ENCODE assay signal across 7 cellular contexts in the genomic region with DNA sequence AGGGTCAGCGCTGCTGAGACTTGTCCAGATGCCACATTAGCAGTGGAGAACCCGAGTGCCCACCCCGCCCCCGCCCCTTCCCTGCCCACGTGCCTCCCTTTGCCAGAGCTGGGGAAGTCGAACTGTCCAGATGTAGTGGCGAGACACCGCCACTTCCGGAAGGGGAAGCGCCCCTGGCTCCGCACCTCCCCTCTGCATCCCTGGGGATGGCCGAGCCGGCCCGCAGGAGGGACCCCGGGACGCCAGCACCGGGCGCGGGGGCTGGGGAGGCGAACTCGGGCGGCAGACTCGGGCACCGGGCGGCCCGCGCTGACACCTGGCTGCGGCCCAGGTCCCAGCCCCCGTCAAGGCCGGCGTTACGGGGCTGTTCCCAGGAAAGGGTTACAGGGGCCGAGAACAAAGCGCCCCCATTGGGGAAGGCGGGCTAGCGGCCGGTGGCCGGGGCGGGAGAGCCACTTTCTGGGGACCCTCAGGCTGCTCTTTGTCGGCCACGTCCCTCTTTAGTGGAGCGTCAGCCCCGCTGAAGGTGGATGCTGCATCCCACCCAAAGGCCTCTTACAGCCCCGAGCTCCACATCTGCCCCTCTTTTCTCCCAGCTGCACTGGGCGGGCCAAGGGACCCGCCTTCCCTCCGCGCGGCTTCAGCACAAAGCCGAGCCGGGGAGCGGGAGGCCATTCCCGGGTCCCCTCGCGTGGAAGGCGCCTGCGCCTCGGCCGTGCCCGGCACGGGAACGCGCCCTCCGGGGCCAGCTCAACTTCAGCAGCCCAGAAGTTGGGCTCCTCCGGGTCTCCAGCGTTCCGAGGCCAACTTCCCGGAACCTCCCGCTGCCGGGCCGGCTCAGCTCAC.
A peak's percentile ranks its signal among the peaks of the same experiment; 100 is the strongest.
DNase-seq lines count a peak whose midpoint lies in the region; ATAC-seq, FAIRE-seq and TF ChIP-seq lines count a peak whose summit lies in the region.

No MANE protein-coding gene starts in this region.

- no peaks in the 10 kb centered on the region for H3K36me3 Mint-ChIP-seq in stimulated activated effector memory CD8-positive, alpha-beta T cell treated with anti-CD3 and anti-CD28 coated beads, Interleukin-12 subunit alpha, Interleukin-12 subunit beta, amount 100 ng/mL, for 72 hours

- H3K4me3 Mint-ChIP-seq in stimulated activated effector memory CD8-positive, alpha-beta T cell treated with anti-CD3 and anti-CD28 coated beads, Interleukin-12 subunit alpha, Interleukin-12 subunit beta, amount 100 ng/mL, for 72 hours = peak overlapping the region; percentile 40

- DNase-seq in H54 (ENCODE audit: insufficient read length, low spot score) (peak; percentile 75), NCI-H2171 (lab: John Stamatoyannopoulos, UW) (peak; percentile 74), astrocyte of the cerebellum (ENCODE audit: low read depth) (no peak), iPS-NIHi11 (ENCODE audit: low spot score) (peak; percentile 72)
- peak in 1 of 2 donors; percentile 59 for DNase-seq in stimulated activated effector memory CD8-positive, alpha-beta T cell treated with anti-CD3 and anti-CD28 coated beads, Interleukin-12 subunit alpha, Interleukin-12 subunit beta, amount 100 ng/mL, for 72 hours (ENCODE audit: low spot score in 2 of 2)

- no peak for TF ChIP-seq CTCF in astrocyte of the cerebellum (IDR thresholded peaks at IDR 0.05; ENCODE audit: low read depth, low read length, missing control alignments)

- no peak for FAIRE-seq in H54 (lab: Jason Lieb, UNC)

- peaks cover 31% of the 10 kb centered on the region for H3K4me1 ChIP-seq in ES-I3 (ENCODE audit: insufficient read depth, low read length)

- H3K4me3 ChIP-seq in astrocyte of the cerebellum (ENCODE audit: low read depth, low read length) = peak overlapping the region; percentile 53

- in situ Hi-C loops in astrocyte of the cerebellum (cut with HindIII; ENCODE audit: low sequenced_read_pairs) = no loop called here

- peak; percentile 7 for ATAC-seq in stimulated activated effector memory CD8-positive, alpha-beta T cell treated with anti-CD3 and anti-CD28 coated beads, Interleukin-12 subunit alpha, Interleukin-12 subunit beta, amount 100 ng/mL, for 72 hours
- ATAC-seq in HG02840 (IDR thresholded peaks at IDR 0.05; ENCODE audit: low FRiP score, unreplicated experiment) = no peak

- no peaks in the 10 kb centered on the region for H3K36me3 ChIP-seq in ES-I3 (ENCODE audit: insufficient read depth, low read length)

- H3K9me3 ChIP-seq in ES-I3 (ENCODE audit: control insufficient read depth, insufficient read depth, low read length) = no peaks in the 10 kb centered on the region

- H3K4me1 Mint-ChIP-seq in stimulated activated effector memory CD8-positive, alpha-beta T cell treated with anti-CD3 and anti-CD28 coated beads, Interleukin-12 subunit alpha, Interleukin-12 subunit beta, amount 100 ng/mL, for 72 hours = peaks cover 6% of the 10 kb centered on the region

- H3K9ac ChIP-seq in ES-I3 (ENCODE audit: low read depth, low read length) = peak overlapping the region; percentile 88

- H3K9me3 Mint-ChIP-seq in stimulated activated effector memory CD8-positive, alpha-beta T cell treated with anti-CD3 and anti-CD28 coated beads, Interleukin-12 subunit alpha, Interleukin-12 subunit beta, amount 100 ng/mL, for 72 hours = no peaks in the 10 kb centered on the region

- peak; percentile 48; the same call in 1 of the 2 replicates for TF ChIP-seq POLR2A in H54 (IDR thresholded peaks at IDR 0.05; ENCODE audit: low read depth, low read length)

- no peak overlapping the region for H3K27ac Mint-ChIP-seq in stimulated activated effector memory CD8-positive, alpha-beta T cell treated with anti-CD3 and anti-CD28 coated beads, Interleukin-12 subunit alpha, Interleukin-12 subunit beta, amount 100 ng/mL, for 72 hours
